In the genomic region with DNA sequence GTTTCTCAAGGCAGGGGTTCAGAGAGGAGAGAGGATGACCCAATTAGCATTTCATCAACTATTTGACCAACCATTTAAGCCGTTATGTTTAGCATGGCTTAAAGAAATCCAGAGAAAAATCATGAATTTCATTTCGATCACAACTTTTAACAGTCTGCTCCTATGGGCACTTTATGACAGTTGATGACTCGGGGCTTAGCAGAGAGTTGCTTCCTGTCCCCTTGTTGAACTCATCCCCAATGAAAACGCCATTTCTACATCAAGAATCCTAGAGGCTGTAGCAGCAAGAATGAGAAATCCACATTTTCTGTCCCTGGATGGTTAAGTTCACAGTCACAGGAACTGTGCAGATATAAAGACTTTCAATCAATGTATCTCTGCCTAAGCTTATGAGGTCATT, we compare ENCODE assay signal across 33 cellular contexts.
DNase-seq lines count a peak whose midpoint lies in the region; ATAC-seq and TF ChIP-seq lines count a peak whose summit lies in the region.
"Had no signal": no experiment of that assay in that cellular context is flagged by ENCODE, and none has a peak within 500 bp of the region (broad histone marks: within the 10 kb centered on the region; RNA-seq: fewer than 3 reads in every experiment).

No MANE protein-coding gene starts in this region.

- ATAC-seq in PC-3, result no peak; the same call in 1 of the 2 replicates
- no peak for ATAC-seq in HG02588 (IDR thresholded peaks at IDR 0.05; ENCODE audit: unreplicated experiment)
- ATAC-seq: CD8-positive, alpha-beta T cell; GM12878; left lobe of liver; stimulated activated naive CD8-positive, alpha-beta T cell treated with anti-CD3 and anti-CD28 coated beads, Interleukin-15, Interleukin-2, amounts not matched to agents 100 U/mL and 50 U/mL, for 24 hours; upper lobe of right lung had no signal

- H3K36me3 ChIP-seq in PC-3 (ENCODE audit: low read depth, low read length), result no peaks in the 10 kb centered on the region
- H3K36me3 ChIP-seq: breast epithelium, neural progenitor cell, right atrium auricular region, upper lobe of right lung had no signal

- H3K9ac ChIP-seq in PC-3 (ENCODE audit: low read length), result no peak overlapping the region
- H3K9ac ChIP-seq: neural progenitor cell, parathyroid adenoma had no signal

- no peaks in the 10 kb centered on the region for H3K9me2 ChIP-seq in PC-3 (replicated peaks; ENCODE audit: low read length)

- 0 out of 2 replicates have a peak overlapping the region, but pooled peaks have one; percentile 2 for H3K27ac ChIP-seq in PC-3 (ENCODE audit: low read length)
- H3K27ac ChIP-seq: breast epithelium, neural progenitor cell, parathyroid adenoma, PC-9, right atrium auricular region, upper lobe of right lung had no signal

- peaks cover 3% of the 10 kb centered on the region; the same call in 1 of the 2 replicates for H3K27me3 Mint-ChIP-seq in HFFc6 (ENCODE audit: insufficient read depth)
- H3K27me3 Mint-ChIP-seq: activated B cell treated with CpG ODN at 0.5 μM for 24 hours; activated CD4-positive, alpha-beta T cell treated with anti-CD3 and anti-CD28 coated beads, Interleukin-2, amount 10 ng/mL, durations not matched to agents 7 days and 5 days; activated naive CD8-positive, alpha-beta T cell had no signal

- H3K4me3 ChIP-seq in PC-3 (ENCODE audit: low read length) (no peak overlapping the region), fibroblast of villous mesenchyme (ENCODE audit: low read depth, low read length) (no peak overlapping the region), lower leg skin (ENCODE audit: low read depth, poor library complexity, severe bottlenecking) (no peak overlapping the region)
- H3K4me3 ChIP-seq: breast epithelium, GM12878, neural progenitor cell, PC-9, right atrium auricular region, upper lobe of right lung had no signal

- no peaks in the 10 kb centered on the region for H3F3A ChIP-seq in PC-3 (ENCODE audit: low read length, unreplicated experiment)

- no TSS peak for BruUV-seq in PC-3 (replicated peaks; lab: Mats Ljungman, UMichigan)

- intact Hi-C loops in PC-3 (cut with micrococcal nuclease), result no loop called here
- intact Hi-C loops in lower leg skin (cut with DNase I; ENCODE audit: low total_unique reads), result no loop called here

- TF ChIP-seq POLR2A in erythroblast (IDR thresholded peaks at IDR 0.05; ENCODE audit: low read length), result no peak
- no peak for TF ChIP-seq POLR2A in lower leg skin (IDR thresholded peaks at IDR 0.05)

- DNase-seq in ACHN (peak; percentile 12), HFFc6 (no peak), PC-3 (peak; percentile 30), fibroblast of villous mesenchyme (ENCODE audit: low read depth) (peak; percentile 2), erythroblast (lab: John Stamatoyannopoulos, UW) (no peak), lower leg skin (ENCODE audit: low spot score in 2 of 2) (no peak), H4 (ENCODE audit: low spot score) (no peak)
- DNase-seq: activated B cell treated with CpG ODN at 0.5 μM for 24 hours; activated CD4-positive, alpha-beta T cell treated with anti-CD3 and anti-CD28 coated beads, Interleukin-2, amount 10 ng/mL, durations not matched to agents 7 days and 5 days; activated effector memory CD4-positive, alpha-beta T cell treated with Interleukin-2 at 50 U/mL for 16 hours; activated T-cell treated with anti-CD3 and anti-CD28 coated beads, Interleukin-2, amount 50 U/mL, for 1 hour; anterior cingulate cortex; CD8-positive, alpha-beta T cell; NCI-H1436; NCI-H2081 treated with DMSO at 0.1 percent for 48 hours; NCI-H2227 treated with DMSO at 0.1 percent for 48 hours; NCI-H526 treated with DMSO at 0.1 percent for 48 hours; NK-92 treated with Interleukin-12 subunit alpha and Interleukin-12 subunit beta, amount 100 ng/mL, for 24 hours; PC-9; SHP77 treated with DMSO at 0.1 percent for 48 hours; stimulated activated CD4-positive, alpha-beta T cell treated with anti-CD3 and anti-CD28 coated beads, Interleukin-1b, Interleukin-23, amount 100 ng/mL, for 48 hours; stimulated activated naive CD8-positive, alpha-beta T cell treated with anti-CD3 and anti-CD28 coated beads, Interleukin-15, Interleukin-2, amounts not matched to agents 100 U/mL and 50 U/mL, for 24 hours; T1000; upper lobe of right lung had no signal

- H3K9me3 ChIP-seq in PC-3 (ENCODE audit: low read length), result no peaks in the 10 kb centered on the region
- H3K9me3 ChIP-seq: breast epithelium, right atrium auricular region, upper lobe of right lung had no signal

- peak overlapping the region; percentile 70 for H3K27ac Mint-ChIP-seq in HFFc6
- H3K27ac Mint-ChIP-seq: activated B cell treated with CpG ODN at 0.5 μM for 24 hours; activated CD4-positive, alpha-beta T cell treated with anti-CD3 and anti-CD28 coated beads, Interleukin-2, amount 10 ng/mL, durations not matched to agents 7 days and 5 days; activated naive CD8-positive, alpha-beta T cell; CD8-positive, alpha-beta T cell; memory B cell; neural progenitor cell had no signal

- H2AFZ ChIP-seq in PC-3 (ENCODE audit: low read length), result no peak overlapping the region
- H2AFZ ChIP-seq: neural progenitor cell, parathyroid adenoma, PC-9 had no signal

- CTCF ChIA-PET in PC-3 (lab: Charles Lee), result no interaction called here

- H3K27me3 ChIP-seq in PC-3 (ENCODE audit: low read length), result no peaks in the 10 kb centered on the region
- H3K27me3 ChIP-seq: breast epithelium, neural progenitor cell, right atrium auricular region, upper lobe of right lung had no signal

- peak overlapping the region; percentile 56 for H3K4me3 Mint-ChIP-seq in HFFc6
- H3K4me3 Mint-ChIP-seq: activated B cell treated with CpG ODN at 0.5 μM for 24 hours; activated CD4-positive, alpha-beta T cell treated with anti-CD3 and anti-CD28 coated beads, Interleukin-2, amount 10 ng/mL, durations not matched to agents 7 days and 5 days; activated naive CD8-positive, alpha-beta T cell; CD8-positive, alpha-beta T cell; memory B cell; neural progenitor cell had no signal

- H3K9me3 Mint-ChIP-seq in HFFc6, result no peaks in the 10 kb centered on the region
- H3K9me3 Mint-ChIP-seq: activated B cell treated with CpG ODN at 0.5 μM for 24 hours; activated CD4-positive, alpha-beta T cell treated with anti-CD3 and anti-CD28 coated beads, Interleukin-2, amount 10 ng/mL, durations not matched to agents 7 days and 5 days; CD8-positive, alpha-beta T cell; memory B cell; neural progenitor cell had no signal

- POLR2A ChIA-PET in PC-3 (lab: Charles Lee; ENCODE audit: unreplicated experiment), result no interaction called here

- H3K4me1 ChIP-seq in PC-3 (ENCODE audit: insufficient read depth, low read length), result peaks cover 13% of the 10 kb centered on the region
- H3K4me1 ChIP-seq: breast epithelium, neural progenitor cell, parathyroid adenoma, upper lobe of right lung had no signal

- 67 to 71% methylated on average over 4 of the region's 4 CpGs for WGBS in lower leg skin, 2 donors

- H3K4me2 ChIP-seq in PC-3 (ENCODE audit: low read length), result no peak overlapping the region
- H3K4me2 ChIP-seq: neural progenitor cell, PC-9 had no signal

- no peaks in the 10 kb centered on the region for H4K20me1 ChIP-seq in PC-3 (ENCODE audit: low read length)

- in situ Hi-C loops in ACHN (cut with HindIII; ENCODE audit: low pct_ligation_motif_present, low pct_unique_long_range_greater_than_20kb, low sequenced_read_pairs), result no loop called here

- H3K79me2 ChIP-seq in PC-3 (ENCODE audit: low read length), result no peaks in the 10 kb centered on the region
- H3K79me2 ChIP-seq: parathyroid adenoma had no signal

- peaks cover 3% of the 10 kb centered on the region; the same call in 1 of the 2 replicates for H3K36me3 Mint-ChIP-seq in HFFc6 (ENCODE audit: low read depth)
- H3K36me3 Mint-ChIP-seq: CD8-positive, alpha-beta T cell; neural progenitor cell had no signal

- TF ChIP-seq CTCF in HFFc6 (IDR thresholded peaks at IDR 0.05) (no peak), PC-3 (conservative IDR thresholded peaks at IDR 0.05; ENCODE audit: low read depth, low read length) (no peak), fibroblast of villous mesenchyme (IDR thresholded peaks at IDR 0.05; ENCODE audit: insufficient read depth, low read depth, low read length) (no peak), lower leg skin (IDR thresholded peaks at IDR 0.05) (no peak)

- peaks cover 32% of the 10 kb centered on the region for H3K4me1 Mint-ChIP-seq in HFFc6 (ENCODE audit: low read depth)
- H3K4me1 Mint-ChIP-seq: activated B cell treated with CpG ODN at 0.5 μM for 24 hours; activated CD4-positive, alpha-beta T cell treated with anti-CD3 and anti-CD28 coated beads, Interleukin-2, amount 10 ng/mL, durations not matched to agents 7 days and 5 days; neural progenitor cell had no signal

Comparison
In these comparisons a context has a peak if more than half of its experiments do, and no peak if none do; other contexts are left out.
1. DNase-seq: peak in ACHN (single experiment), PC-3 (single experiment) and fibroblast of villous mesenchyme (single experiment); none in HFFc6 (single experiment), erythroblast (0 of 2), lower leg skin (0 of 2) and H4 (single experiment).